In genomic region chr6:121531658-121532167, GRCh38 we compare ENCODE assay signal across 27 cellular contexts.
DNase-seq lines count a peak whose midpoint lies in the region; ATAC-seq, FAIRE-seq and TF ChIP-seq lines count a peak whose summit lies in the region.
"Had no signal": no experiment of that assay in that cellular context is flagged by ENCODE, and none has a peak within 500 bp of the region (broad histone marks: within the 10 kb centered on the region; RNA-seq: fewer than 3 reads in every experiment).

No MANE protein-coding gene starts in this region.

- intact Hi-C loops in pancreas (cut with DNase I): no loop called here
- intact Hi-C loops in A673 (cut with micrococcal nuclease; ENCODE audit: unreplicated experiment): no loop called here

- no peak for TF ChIP-seq CTCF in brain (conservative IDR thresholded peaks at IDR 0.05)
- TF ChIP-seq CTCF in pancreas (IDR thresholded peaks at IDR 0.05): no peak
- TF ChIP-seq CTCF in A673 (conservative IDR thresholded peaks at IDR 0.05; ENCODE audit: low read depth, low read length): no peak

- H3K27me3 Mint-ChIP-seq in brain: no peaks in the 10 kb centered on the region

- no peak overlapping the region for H3K4me3 ChIP-seq in pancreas
- H3K4me3 ChIP-seq in A673 (ENCODE audit: low read depth, low read length, poor library complexity, severe bottlenecking): no peak overlapping the region
- H3K4me3 ChIP-seq: GM12878 had no signal

- peak; percentile 93 for DNase-seq in NCI-H2081 treated with DMSO at 0.1 percent for 48 hours (lab: John Stamatoyannopoulos, UW)
- no peak for DNase-seq in pancreas
- no peak for DNase-seq in A673 (ENCODE audit: low spot score)
- DNase-seq: activated CD4-positive, CD25-positive, alpha-beta regulatory T cell treated with anti-CD3 and anti-CD28 coated beads, Interleukin-2, amount 50 U/mL, for 72 hours; activated CD8-positive, alpha-beta T cell treated with anti-CD3 and anti-CD28 coated beads, Interleukin-2, amount 10 ng/mL, durations not matched to agents 7 days and 5 days; activated gamma-delta T cell treated with Interleukin-2 at 50 U/mL for 16 hours; activated T-cell treated with anti-CD3 and anti-CD28 coated beads for 4 hours; brain microvascular endothelial cell; DMS79 treated with DMSO at 0.1 percent for 48 hours; effector CD8-positive, alpha-beta T cell; foreskin melanocyte; HCEC 1CT; left colon; small intestine; stimulated activated CD4-positive, alpha-beta T cell treated with anti-CD3 and anti-CD28 coated beads, Interleukin-2, amount 100 ng/mL, for 24 hours had no signal

- POLR2A ChIA-PET in A673 (lab: Charles Lee; ENCODE audit: low non-redundant PET): no interaction called here

- ATAC-seq in pancreas (peak; percentile 33 to 51 (median 41)), HG03097 (IDR thresholded peaks at IDR 0.05; ENCODE audit: low FRiP score, unreplicated experiment) (no peak), GM21619 (IDR thresholded peaks at IDR 0.05; ENCODE audit: unreplicated experiment) (no peak), GM18873 (IDR thresholded peaks at IDR 0.05; ENCODE audit: low FRiP score, unreplicated experiment) (no peak)
- ATAC-seq: activated CD8-positive, alpha-beta T cell treated with anti-CD3 and anti-CD28 coated beads, Interleukin-2, amount 10 ng/mL, durations not matched to agents 7 days and 5 days; GM12878; HepG2; left colon; Panc1 had no signal

- H3K4me1 Mint-ChIP-seq in brain: peaks cover 47% of the 10 kb centered on the region

- H3K27ac ChIP-seq in pancreas (no peak overlapping the region), A673 (ENCODE audit: low read depth, low read length, poor library complexity, severe bottlenecking) (no peak overlapping the region)
- H3K27ac ChIP-seq: brain microvascular endothelial cell, neutrophil had no signal

- H3K4me3 Mint-ChIP-seq in brain: peak overlapping the region in 1 of 5 experiments; percentile 39
- H3K4me3 Mint-ChIP-seq: activated CD8-positive, alpha-beta T cell treated with anti-CD3 and anti-CD28 coated beads, Interleukin-2, amount 10 ng/mL, durations not matched to agents 7 days and 5 days had no signal

- H3K27me3 ChIP-seq in pancreas (no peaks in the 10 kb centered on the region), A673 (replicated peaks; ENCODE audit: insufficient read depth, low read depth, low read length, poor library complexity) (no peaks in the 10 kb centered on the region)
- H3K27me3 ChIP-seq: brain microvascular endothelial cell, neutrophil had no signal

- H3K4me1 ChIP-seq in pancreas (peaks cover 0 to 20% (median 7%) of the 10 kb centered on the region in 3 donors), A673 (ENCODE audit: insufficient read depth, low read length, poor library complexity, severe bottlenecking) (no peaks in the 10 kb centered on the region)

- H3K36me3 ChIP-seq in pancreas (no peaks in the 10 kb centered on the region), A673 (ENCODE audit: insufficient read depth, low read length, poor library complexity, severe bottlenecking) (no peaks in the 10 kb centered on the region)
- H3K36me3 ChIP-seq: brain microvascular endothelial cell, neutrophil had no signal

- 8% methylated on average over 4 of the region's 4 CpGs for WGBS in pancreas, 2 donors

- peak overlapping the region in 3 of 5 experiments; percentile 58 to 83 (median 66) for H3K27ac Mint-ChIP-seq in brain
- H3K27ac Mint-ChIP-seq: activated CD8-positive, alpha-beta T cell treated with anti-CD3 and anti-CD28 coated beads, Interleukin-2, amount 10 ng/mL, durations not matched to agents 7 days and 5 days had no signal

- H3K9me3 ChIP-seq in pancreas: no peaks in the 10 kb centered on the region
- no peaks in the 10 kb centered on the region for H3K9me3 ChIP-seq in A673 (ENCODE audit: low read depth, low read length, poor library complexity, severe bottlenecking)
- H3K9me3 ChIP-seq: neutrophil had no signal

- FAIRE-seq in G401.6 (lab: Jason Lieb, UNC) (peak; percentile 69), pancreas (lab: Jason Lieb, UNC) (no peak)
- FAIRE-seq: A204.1, colon, GM12878, HepG2, small intestine, TTC549 had no signal

- H3K9me3 Mint-ChIP-seq in brain: no peaks in the 10 kb centered on the region

- BruUV-seq in A673 (replicated peaks; lab: Mats Ljungman, UMichigan): no TSS peak

- CTCF ChIA-PET in A673 (lab: Charles Lee): no interaction called here

- H3K36me3 Mint-ChIP-seq in brain: no peaks in the 10 kb centered on the region

Comparison
In these comparisons a context has a peak if more than half of its experiments do, and no peak if none do; other contexts are left out.
1. ATAC-seq: peak in pancreas (4 of 4); none in HG03097 (single experiment), GM21619 (single experiment) and GM18873 (single experiment).